Comparison of ENCODE assay signal across 11 cellular contexts in the genomic region with DNA sequence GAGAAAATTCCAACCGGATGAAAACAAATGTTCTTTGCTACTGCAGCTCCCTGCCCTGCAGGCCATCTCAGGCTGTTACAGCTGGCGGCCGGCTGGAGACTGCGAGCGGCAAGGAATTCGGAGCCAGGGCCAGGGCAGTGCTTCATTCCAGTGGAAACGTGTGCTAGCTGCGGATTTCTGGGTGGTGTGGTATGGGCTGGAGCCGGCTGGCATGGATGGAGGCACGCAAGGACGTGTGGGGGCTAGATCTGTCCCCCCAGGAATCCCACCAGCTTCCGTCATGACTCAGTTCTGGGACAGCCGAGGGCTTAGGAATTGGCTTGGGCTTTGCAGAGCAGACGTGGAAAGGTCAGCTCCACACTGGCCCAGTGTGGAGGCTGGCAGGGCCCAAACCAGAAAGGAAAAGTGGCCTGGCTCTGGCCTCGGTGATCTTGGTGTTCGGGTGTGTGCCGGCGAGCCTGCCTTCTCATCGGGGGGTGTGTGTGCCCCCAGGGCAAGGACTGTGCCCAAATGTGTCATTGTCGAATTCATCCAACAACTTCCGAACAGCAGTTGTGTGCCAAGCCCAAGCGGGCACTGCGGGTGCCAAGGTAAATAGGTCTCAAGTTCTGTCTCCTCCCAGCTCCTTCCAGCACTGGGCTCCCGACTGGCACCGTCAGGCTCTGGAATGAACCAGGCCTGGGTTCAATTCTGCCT. TPM values are rescaled to one million over a fixed set of nuclear protein-coding genes. Genes with fewer than 3 reads are reported as not detected.
DNase-seq lines count a peak whose midpoint lies in the region; ATAC-seq, FAIRE-seq and TF ChIP-seq lines count a peak whose summit lies in the region.
"Had no signal": no experiment of that assay in that cellular context is flagged by ENCODE, and none has a peak within 500 bp of the region (broad histone marks: within the 10 kb centered on the region; RNA-seq: fewer than 3 reads in every experiment).

No MANE protein-coding gene starts in this region.

- no peaks in the 10 kb centered on the region for H3K79me2 ChIP-seq in HepG2 (ENCODE audit: insufficient read depth, low read length)
- no peaks in the 10 kb centered on the region for H3K79me2 ChIP-seq in trophoblast cell (ENCODE audit: control insufficient read depth, insufficient read depth, low read length, poor library complexity)

- intact Hi-C loops in HepG2 (cut with micrococcal nuclease; ENCODE audit: unreplicated experiment): no loop called here

- H2AK5ac ChIP-seq in mesenchymal stem cell (ENCODE audit: low read length, severe bottlenecking): no peak overlapping the region
- no peak overlapping the region for H2AK5ac ChIP-seq in trophoblast cell (ENCODE audit: low read length)

- no peak overlapping the region for H2BK5ac ChIP-seq in mesenchymal stem cell (ENCODE audit: low read depth, low read length, poor library complexity, severe bottlenecking)
- no peak overlapping the region for H2BK5ac ChIP-seq in trophoblast cell (ENCODE audit: low read depth, low read length, poor library complexity)

- no peak overlapping the region for H3K4me2 ChIP-seq in HepG2 (ENCODE audit: low read depth, low read length)
- no peak overlapping the region for H3K4me2 ChIP-seq in mesenchymal stem cell (ENCODE audit: low read length, poor library complexity, severe bottlenecking)
- no peak overlapping the region for H3K4me2 ChIP-seq in trophoblast cell (ENCODE audit: low read length)

- TF ChIP-seq EP300 in HepG2 (IDR thresholded peaks at IDR 0.05; ENCODE audit: low read depth in 2 of 2, low read length in 2 of 2): no peak
- no peak for TF ChIP-seq EP300 in HepG2 (CRISPR knock-in tag; IDR thresholded peaks at IDR 0.05; ENCODE audit: borderline replicate concordance)

- H3K23ac ChIP-seq in mesenchymal stem cell (ENCODE audit: low read length in 2 of 2): no peak overlapping the region
- no peak overlapping the region for H3K23ac ChIP-seq in trophoblast cell (ENCODE audit: low read length)

- H3K9ac ChIP-seq in liver (ENCODE audit: low read depth in 1 of 2, low read length in 2 of 2) (no peak overlapping the region), HepG2 (ENCODE audit: insufficient read depth, low read depth, low read length) (no peak overlapping the region), mesenchymal stem cell (ENCODE audit: low read length) (peak overlapping the region; percentile 51), trophoblast cell (ENCODE audit: low read length) (no peak overlapping the region)

- peak overlapping the region in 1 of 2 experiments; percentile 49 for H3K18ac ChIP-seq in mesenchymal stem cell (ENCODE audit: low read depth in 1 of 2, low read length in 2 of 2)
- no peak overlapping the region for H3K18ac ChIP-seq in trophoblast cell (ENCODE audit: low read length)

- no peak overlapping the region for H2BK120ac ChIP-seq in mesenchymal stem cell (ENCODE audit: low read depth, low read length)
- no peak overlapping the region for H2BK120ac ChIP-seq in trophoblast cell (ENCODE audit: insufficient read depth, low read length, poor library complexity)

- H3K14ac ChIP-seq in mesenchymal stem cell (ENCODE audit: low read length in 2 of 2) (peak overlapping the region in 1 of 2 experiments; percentile 12), trophoblast cell (ENCODE audit: low read length) (no peak overlapping the region)

- no peak overlapping the region for H2BK15ac ChIP-seq in mesenchymal stem cell (ENCODE audit: low read depth, poor library complexity, severe bottlenecking)

- H3K4ac ChIP-seq in mesenchymal stem cell (ENCODE audit: low read depth in 1 of 2, low read length in 2 of 2) (no peak overlapping the region), trophoblast cell (ENCODE audit: low read depth, low read length) (no peak overlapping the region)

- no peak for TF ChIP-seq POLR2A in HepG2 (IDR thresholded peaks at IDR 0.05; ENCODE audit: insufficient read depth in 1 of 2, low read depth in 2 of 2, low read length in 2 of 2)

- no peaks in the 10 kb centered on the region for H3K79me1 ChIP-seq in mesenchymal stem cell (replicated peaks; ENCODE audit: low read length, poor library complexity, severe bottlenecking)
- no peaks in the 10 kb centered on the region for H3K79me1 ChIP-seq in trophoblast cell (ENCODE audit: low read length)

- H2BK12ac ChIP-seq in mesenchymal stem cell (ENCODE audit: low read length in 2 of 2) (no peak overlapping the region), trophoblast cell (ENCODE audit: low read length) (no peak overlapping the region)

- in situ Hi-C loops in HepG2 (cut with HindIII; ENCODE audit: extremely low pct_ligation_motif_present, low pct_unique_long_range_greater_than_20kb): no loop called here

- DNase-seq in HepG2 (ENCODE audit: low spot score): no peak
- peak; percentile 57 for DNase-seq in dermis blood vessel endothelial cell
- peak; percentile 62 for DNase-seq in mesenchymal stem cell
- DNase-seq in middle frontal gyrus (ENCODE audit: extremely low spot score, low spot score): no peak
- no peak for DNase-seq in trophoblast cell
- DNase-seq: activated T-cell treated with anti-CD3 and anti-CD28 coated beads, Interleukin-2, amount 50 U/mL, for 1 hour; BE2C; stimulated activated CD4-positive, alpha-beta T cell treated with anti-CD3 and anti-CD28 coated beads, Interleukin-2, amount 100 ng/mL, for 48 hours had no signal

- TF ChIP-seq RAD21 in liver (IDR thresholded peaks at IDR 0.05) (no peak), HepG2 (CRISPR knock-in tag; IDR thresholded peaks at IDR 0.05) (no peak)

- H3K4me1 ChIP-seq in liver (ENCODE audit: control insufficient read depth in 4 of 4, insufficient read depth in 4 of 4, low read length in 3 of 4) (no peaks in the 10 kb centered on the region), HepG2 (ENCODE audit: insufficient read depth, low read length) (no peaks in the 10 kb centered on the region), mesenchymal stem cell (ENCODE audit: control insufficient read depth, insufficient read depth, low read depth, low read length) (peaks cover 5% of the 10 kb centered on the region), trophoblast cell (ENCODE audit: control insufficient read depth in 1 of 2, insufficient read depth in 2 of 2, low read length in 2 of 2) (peaks cover 3 to 15% of the 10 kb centered on the region in 2 experiments)

- TF ChIP-seq CTCF in liver (IDR thresholded peaks at IDR 0.05; ENCODE audit: low read depth, low read length, missing input control): no peak
- TF ChIP-seq CTCF in HepG2 (CRISPR knock-in tag; IDR thresholded peaks at IDR 0.05): no peak

- POLR2A ChIA-PET in HepG2 (lab: Yijun Ruan, JAX): no interaction called here

- H2AFZ ChIP-seq in HepG2 (ENCODE audit: low read length) (no peak overlapping the region), mesenchymal stem cell (ENCODE audit: low read depth, low read length) (no peak overlapping the region), trophoblast cell (ENCODE audit: insufficient read depth, low read length, poor library complexity) (no peak overlapping the region)

- no peak overlapping the region for H4K91ac ChIP-seq in mesenchymal stem cell (ENCODE audit: low read length)
- H4K91ac ChIP-seq in trophoblast cell (ENCODE audit: low read depth, low read length): no peak overlapping the region

- CTCF ChIA-PET in HepG2 (lab: Yijun Ruan, JAX; ENCODE audit: low intra/inter-chr PET ratio, low total read pairs): no interaction called here

- H4K12ac ChIP-seq in trophoblast cell (ENCODE audit: low read depth, low read length): no peak overlapping the region

- no peak for FAIRE-seq in HepG2 (lab: Jason Lieb, UNC)

- H4K8ac ChIP-seq in mesenchymal stem cell (ENCODE audit: low read length): no peak overlapping the region
- no peak overlapping the region for H4K8ac ChIP-seq in trophoblast cell (ENCODE audit: low read depth, low read length)

- no TSS peak for BruUV-seq in HepG2 (replicated peaks; lab: Mats Ljungman, UMichigan)

- H3K27me3 ChIP-seq in liver (ENCODE audit: control insufficient read depth in 4 of 4, insufficient read depth in 4 of 4, low read length in 3 of 4) (no peaks in the 10 kb centered on the region), HepG2 (ENCODE audit: control insufficient read depth in 1 of 2, insufficient read depth in 2 of 2, low read length in 2 of 2) (peaks cover 9 to 66% of the 10 kb centered on the region in 2 experiments; a peak in 4 of 5 replicates), mesenchymal stem cell (ENCODE audit: control insufficient read depth in 1 of 2, insufficient read depth in 1 of 2, low read length in 2 of 2) (peaks cover 0 to 44% of the 10 kb centered on the region in 2 experiments), trophoblast cell (ENCODE audit: insufficient read depth, low read length) (no peaks in the 10 kb centered on the region)
- H3K27me3 ChIP-seq: BE2C had no signal

- 81% methylated on average over 25 of the region's 25 CpGs for WGBS in liver
- 45% methylated on average over 17 of the region's 25 CpGs for WGBS in HepG2 (ENCODE audit: low lambda C conversion rate)
- 79% methylated on average over 25 of the region's 25 CpGs for WGBS in mesenchymal stem cell
- no CpG with 5 or more reads among the region's 25 CpGs for WGBS in trophoblast cell (ENCODE audit: extremely low coverage, insufficient coverage, insufficient read length)

- no peak for ATAC-seq in HepG2
- no peak for ATAC-seq in GM18520 (IDR thresholded peaks at IDR 0.05; ENCODE audit: unreplicated experiment)
- no peak for ATAC-seq in HG02588 (IDR thresholded peaks at IDR 0.05; ENCODE audit: unreplicated experiment)

- H3K4me3 ChIP-seq in liver (ENCODE audit: low read depth in 1 of 3, low read length in 3 of 3) (no peak overlapping the region), HepG2 (replicated peaks in 1 of 3; ENCODE audit: insufficient read depth in 1 of 3, low read depth in 2 of 3, low read length in 3 of 3) (no peak overlapping the region), mesenchymal stem cell (ENCODE audit: insufficient read depth in 1 of 2, low read depth in 1 of 2, low read length in 2 of 2) (no peak overlapping the region), trophoblast cell (ENCODE audit: low read depth, low read length) (no peak overlapping the region)

- H4K20me1 ChIP-seq in HepG2 (ENCODE audit: insufficient read depth, low read length): no peaks in the 10 kb centered on the region

- H3K9me3 ChIP-seq in liver (ENCODE audit: control insufficient read depth in 4 of 4, low read length in 3 of 4): no peaks in the 10 kb centered on the region
- no peaks in the 10 kb centered on the region for H3K9me3 ChIP-seq in HepG2 (ENCODE audit: low read length)
- H3K9me3 ChIP-seq in mesenchymal stem cell (ENCODE audit: control insufficient read depth, low read length): no peaks in the 10 kb centered on the region
- no peaks in the 10 kb centered on the region for H3K9me3 ChIP-seq in trophoblast cell (ENCODE audit: insufficient read depth, low read depth, low read length)
- H3K9me3 ChIP-seq: BE2C had no signal

- H3K36me3 ChIP-seq in liver (ENCODE audit: control insufficient read depth in 4 of 4, insufficient read depth in 3 of 4, low read depth in 1 of 4, low read length in 3 of 4): no peaks in the 10 kb centered on the region
- no peaks in the 10 kb centered on the region for H3K36me3 ChIP-seq in HepG2 (replicated peaks in 1 of 2; ENCODE audit: control insufficient read depth in 1 of 2, insufficient read depth in 2 of 2, low read length in 2 of 2)
- no peaks in the 10 kb centered on the region for H3K36me3 ChIP-seq in mesenchymal stem cell (ENCODE audit: control insufficient read depth in 1 of 2, insufficient read depth in 2 of 2, low read depth in 1 of 2, low read length in 2 of 2)
- no peaks in the 10 kb centered on the region for H3K36me3 ChIP-seq in trophoblast cell (ENCODE audit: control insufficient read depth in 1 of 2, insufficient read depth in 2 of 2, low read length in 2 of 2)
- H3K36me3 ChIP-seq: BE2C had no signal

- H3K27ac ChIP-seq in liver (ENCODE audit: low read depth in 1 of 2, low read length in 2 of 2) (peak overlapping the region; percentile 40 to 46), HepG2 (ENCODE audit: extremely low read length, insufficient read depth, low read length) (no peak overlapping the region), mesenchymal stem cell (ENCODE audit: low read length, poor library complexity, severe bottlenecking) (no peak overlapping the region), trophoblast cell (ENCODE audit: low read depth, low read length) (no peak overlapping the region)

RNA-seq across cellular contexts. Expression of gene SHISAL1, which starts 48.1 kb away (rescaled TPM):
- total RNA-seq in liver (under 1 TPM; 0.09 to 0.17 TPM), HepG2 (2016; rRNA removed; fragmentation: Illumina TruSeq; extraction: Trizol) (not detected in 2 replicates), dermis blood vessel endothelial cell (not detected in 2 replicates)
- polyA plus RNA-seq in liver (under 1 TPM; 0.07 to 0.16 TPM), HepG2 (2011; rRNA removed) (not detected in 2 replicates)
- total RNA-seq in HepG2 (2016; cell fraction: cytosol; rRNA removed; fragmentation: Illumina TruSeq; extraction: Trizol; ENCODE audit: low read depth): not detected in 2 replicates
- not detected in 2 replicates for total RNA-seq in HepG2 (2016; cell fraction: insoluble cytoplasmic fraction; rRNA removed; fragmentation: Illumina TruSeq; extraction: Trizol)
- total RNA-seq in HepG2 (2016; cell fraction: membrane; rRNA removed; fragmentation: Illumina TruSeq; extraction: Trizol): not detected in 2 replicates
- not detected in 2 replicates for total RNA-seq in HepG2 (2016; cell fraction: nucleus; rRNA removed; fragmentation: Illumina TruSeq; extraction: Trizol)
- not detected in 2 replicates for polyA plus RNA-seq in HepG2 (2011; cell fraction: cytosol; rRNA removed)
- polyA plus RNA-seq in HepG2 (2011; cell fraction: nucleus; rRNA removed): not detected in 2 replicates
- not detected in 2 replicates for polyA plus RNA-seq in HepG2 (2012)
- not detected in 2 replicates for polyA plus RNA-seq in HepG2 (2016; cell fraction: cytosol; fragmentation: Illumina TruSeq; extraction: Trizol; ENCODE audit: low read depth)
- polyA plus RNA-seq in HepG2 (2016; cell fraction: insoluble cytoplasmic fraction; fragmentation: Illumina TruSeq; extraction: Trizol; ENCODE audit: low read depth): not detected in 2 replicates
- polyA plus RNA-seq in HepG2 (2016; cell fraction: membrane; fragmentation: Illumina TruSeq; extraction: Trizol; ENCODE audit: low read depth): not detected in 2 replicates
- polyA plus RNA-seq in HepG2 (2016; cell fraction: nucleus; fragmentation: Illumina TruSeq; extraction: Trizol; ENCODE audit: insufficient read depth, low read depth): not detected in 2 replicates
- polyA minus RNA-seq in HepG2 (2011; rRNA and poly(A)+ RNA removed; ENCODE audit: low replicate concordance): 0.04 and 16.2 TPM in 2 replicates
- 0.09 TPM in 1 of 2 replicates, not detected in the other for polyA minus RNA-seq in HepG2 (2011; cell fraction: cytosol; rRNA and poly(A)+ RNA removed)
- not detected in 2 replicates for polyA minus RNA-seq in HepG2 (2011; cell fraction: nucleus; rRNA and poly(A)+ RNA removed)
- 1.9 TPM for polyA plus RNA-seq in mesenchymal stem cell (2013, experiment 1 of 2)
- polyA plus RNA-seq in mesenchymal stem cell (2013, experiment 2 of 2): 1.9 TPM
- 0.01 TPM in 2 replicates for polyA plus RNA-seq in trophoblast cell (2013)

Comparison
In these comparisons a context has a peak if more than half of its experiments do, and no peak if none do; other contexts are left out.
1. H3K27ac ChIP-seq: peak in liver (2 of 2); none in HepG2 (single experiment), mesenchymal stem cell (single experiment) and trophoblast cell (single experiment).
2. DNase-seq: peak in dermis blood vessel endothelial cell (single experiment) and mesenchymal stem cell (single experiment); none in HepG2 (single experiment), middle frontal gyrus (single experiment) and trophoblast cell (0 of 2).